ENCODE assay signal across 3 cellular contexts in the genomic region with DNA sequence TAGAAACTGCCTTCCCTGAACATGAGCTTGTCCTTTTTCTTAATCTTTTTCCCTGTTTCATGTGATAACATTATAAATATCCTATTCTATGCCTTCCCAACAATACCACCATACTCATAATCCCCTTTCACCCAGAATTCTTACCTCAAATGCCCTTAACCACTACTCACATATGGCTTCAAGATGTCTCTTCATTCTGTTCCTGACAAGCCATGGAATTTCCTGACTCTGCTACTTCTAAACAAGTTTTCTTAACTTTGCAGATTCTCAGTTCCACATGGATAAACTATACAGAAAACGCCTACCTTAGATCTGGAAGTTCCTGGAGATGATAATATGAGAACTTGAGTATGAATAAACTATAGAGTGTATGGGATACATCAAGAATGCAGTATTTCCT.
"Had no signal": no experiment of that assay in that cellular context is flagged by ENCODE, and none has a peak within 500 bp of the region (broad histone marks: within the 10 kb centered on the region; RNA-seq: fewer than 3 reads in every experiment).

No MANE protein-coding gene starts in this region.

- DNase-seq: GDM1, GF-D8 had no signal

- H3K4me3 ChIP-seq: GM12878 had no signal
